In the genomic region with DNA sequence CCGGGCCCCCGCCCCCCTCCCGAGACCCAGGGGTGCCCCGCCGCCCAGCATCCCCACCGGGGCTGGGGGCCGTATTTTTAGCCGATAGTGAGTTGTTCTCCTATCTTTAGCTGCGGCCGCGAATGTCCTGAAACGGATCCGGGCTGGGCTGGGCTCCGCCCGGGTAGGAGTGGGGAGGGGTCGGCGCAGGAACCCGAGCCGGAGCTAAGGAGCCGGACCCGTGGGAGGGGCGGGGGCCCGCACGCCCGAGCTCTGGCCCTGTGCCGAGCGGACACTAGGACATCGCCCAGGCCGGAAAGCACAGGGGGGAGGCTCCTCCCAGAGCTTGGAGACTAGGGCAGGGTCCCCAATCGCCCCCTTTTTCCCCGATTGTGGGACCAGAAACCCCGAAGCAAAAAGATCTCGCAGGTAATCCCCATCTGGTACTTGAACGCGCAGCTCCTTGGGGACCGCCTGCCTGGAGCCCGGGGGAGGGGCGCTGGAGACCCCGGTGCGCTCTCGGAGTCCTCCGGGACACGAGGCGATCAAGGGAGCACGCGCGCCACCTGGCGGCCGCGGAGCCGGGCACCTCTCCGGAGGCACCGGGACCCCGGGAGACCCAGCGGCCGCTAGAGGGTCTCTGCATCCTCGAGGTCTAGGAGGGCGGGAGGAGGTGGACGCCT, we compare ENCODE assay signal across 8 cellular contexts. TPM values are rescaled to one million over a fixed set of nuclear protein-coding genes. Genes with fewer than 3 reads are reported as not detected.
DNase-seq lines count a peak whose midpoint lies in the region; ATAC-seq, FAIRE-seq and TF ChIP-seq lines count a peak whose summit lies in the region.

No MANE protein-coding gene starts in this region.

- peaks cover under 1% of the 10 kb centered on the region; the same call in 1 of the 2 replicates for H3K36me3 ChIP-seq in BJ (ENCODE audit: control insufficient read depth, insufficient read depth, low read length)
- no peaks in the 10 kb centered on the region for H3K36me3 ChIP-seq in GM12878 (ENCODE audit: control insufficient read depth in 2 of 2, insufficient read depth in 2 of 2, low read length in 1 of 2)
- H3K36me3 ChIP-seq in iPS DF 6.9 (ENCODE audit: control insufficient read depth, insufficient read depth, low read length): no peaks in the 10 kb centered on the region

- SMC1A ChIA-PET in GM12878 (lab: Charles Lee; ENCODE audit: uncharacterized antibody, unreplicated experiment): interaction anchor here (0.6 to 11.6 kb wide), 13 partner anchors 14 to 467 kb away, joined by 3 to 180 read pairs (median 4); no protein-coding TSS in a partner anchor

- RAD21 ChIA-PET in GM12878 (lab: Charles Lee; ENCODE audit: unreplicated experiment): interaction anchor here (0.8 to 7.9 kb wide), 23 partner anchors 11 to 536 kb away, joined by 3 to 254 read pairs (median 5); a partner anchor contains a TSS

- peak; percentile 67 for TF ChIP-seq RAD21 in GM12878 (IDR thresholded peaks at IDR 0.05; ENCODE audit: insufficient read depth, low read depth, low read length)

- no peak for TF ChIP-seq EP300 in GM12878 (IDR thresholded peaks at IDR 0.05; ENCODE audit: borderline replicate concordance in 1 of 2, control insufficient read depth in 1 of 2, low read depth in 2 of 2, low read length in 2 of 2)

- POLR2A ChIA-PET in BJ (lab: Charles Lee) (interaction anchor here (0.6 to 2.9 kb wide), 4 partner anchors 13 to 172 kb away, joined by 3 to 24 read pairs (median 3); no protein-coding TSS in a partner anchor), GM12878 (lab: Charles Lee) (interaction anchor here (0.5 to 3.1 kb wide), 8 partner anchors 14 to 300 kb away, joined by 3 to 29 read pairs (median 5); no protein-coding TSS in a partner anchor)

- no TSS peak for BruUV-seq in GM12878 (replicated peaks; lab: Mats Ljungman, UMichigan)

- CTCF ChIA-PET in BJ (lab: Yijun Ruan, JAX) (interaction anchor here (0.5 to 6.5 kb wide), 21 partner anchors 10 to 353 kb away, joined by 3 to 273 read pairs (median 5); a partner anchor contains a TSS), GM12878 (lab: Yijun Ruan, JAX) (interaction anchor here (0.7 to 15.4 kb wide), 40 partner anchors 10 to 1183 kb away, joined by 3 to 351 read pairs (median 5); a partner anchor contains a TSS)

- intact Hi-C loops in GM12878 (cut with micrococcal nuclease; ENCODE audit: unreplicated experiment): loop anchor here (1.0 to 5.0 kb wide), 4 partner anchors 40 to 197 kb away; no protein-coding TSS in a partner anchor

- DNase-seq in BJ (ENCODE audit: low read depth) (no peak), NCI-H1694 (lab: John Stamatoyannopoulos, UW) (peak; percentile 68), UCSD-AML1 (lab: John Stamatoyannopoulos, UW; ENCODE audit: unreplicated experiment) (peak; percentile 83), GM12878 (ENCODE audit: low read depth, low spot score) (no peak), iPS DF 6.9 (ENCODE audit: low read depth, low spot score) (peak; percentile 89), skeletal muscle cell (ENCODE audit: low read depth) (no peak)

- no peaks in the 10 kb centered on the region for H3K9me3 ChIP-seq in GM12878 (replicated peaks; ENCODE audit: control insufficient read depth, insufficient read depth, low read length)
- no peaks in the 10 kb centered on the region for H3K9me3 ChIP-seq in iPS DF 6.9 (ENCODE audit: control insufficient read depth, insufficient read depth, low read length)

- no peaks in the 10 kb centered on the region for H3K4me1 ChIP-seq in GM12878 (ENCODE audit: control insufficient read depth, insufficient read depth, low read length)
- peaks cover 7% of the 10 kb centered on the region for H3K4me1 ChIP-seq in iPS DF 6.9 (ENCODE audit: control insufficient read depth, insufficient read depth, low read length)

- H3K27ac ChIP-seq in GM12878 (ENCODE audit: control insufficient read depth, insufficient read depth): no peak overlapping the region
- H3K27ac ChIP-seq in iPS DF 6.9 (ENCODE audit: low read length): no peak overlapping the region

- FAIRE-seq in GM12878 (lab: Jason Lieb, UNC): no peak

- H3K9ac ChIP-seq in GM12878 (ENCODE audit: control insufficient read depth, insufficient read depth, low read length): peak overlapping the region; percentile 31; the same call in 1 of the 2 replicates

- in situ Hi-C loops in GM12878 (cut with MboI): no loop called here

- no peaks in the 10 kb centered on the region for H3K27me3 ChIP-seq in BJ (ENCODE audit: control insufficient read depth, insufficient read depth, low read length)
- peaks cover 0 to 1% of the 10 kb centered on the region in 2 experiments; a peak in 2 of 4 replicates for H3K27me3 ChIP-seq in GM12878 (replicated peaks in 1 of 2; ENCODE audit: control insufficient read depth in 2 of 2, insufficient read depth in 2 of 2, low read length in 1 of 2)
- peaks cover 3% of the 10 kb centered on the region; the same call in 1 of the 2 replicates for H3K27me3 ChIP-seq in iPS DF 6.9 (ENCODE audit: control insufficient read depth, insufficient read depth, low read length)

- TF ChIP-seq POLR2A in GM12878 (IDR thresholded peaks at IDR 0.05; ENCODE audit: low read depth, low read length): no peak

- H3K4me3 ChIP-seq in BJ (ENCODE audit: low read depth, low read length) (peak overlapping the region; percentile 94), GM12878 (peak overlapping the region; percentile 95), iPS DF 6.9 (ENCODE audit: low read length) (peak overlapping the region; percentile 81; the same call in 1 of the 2 replicates), skeletal muscle cell (ENCODE audit: low read depth, low read length) (peak overlapping the region; percentile 67)

- peak; percentile 93 for TF ChIP-seq CTCF in BJ (IDR thresholded peaks at IDR 0.05; ENCODE audit: insufficient read depth, low read depth, low read length)
- TF ChIP-seq CTCF in GM12878 (IDR thresholded peaks at IDR 0.05 in 2 of 3, conservative IDR thresholded peaks at IDR 0.05 in 1 of 3; ENCODE audit: control insufficient read depth in 2 of 3, extremely low read depth in 1 of 3, insufficient read depth in 1 of 3, low read depth in 3 of 3, low read length in 3 of 3): peak; percentile 92 to 96 (median 95)

- peak; percentile 7 for ATAC-seq in GM21619 (IDR thresholded peaks at IDR 0.05; ENCODE audit: unreplicated experiment)
- ATAC-seq in GM12878: peak; percentile 85
- no peak for ATAC-seq in HG02884 (IDR thresholded peaks at IDR 0.05; ENCODE audit: unreplicated experiment)

- no peaks in the 10 kb centered on the region for H3K79me2 ChIP-seq in GM12878 (ENCODE audit: control insufficient read depth, insufficient read depth, low read length)

- peak overlapping the region; percentile 80 for H3K4me2 ChIP-seq in GM12878 (ENCODE audit: control insufficient read depth, insufficient read depth)

- under 1% methylated on average over 51 of the region's 59 CpGs for WGBS in GM12878 (ENCODE audit: insufficient coverage, insufficient replicate concordance, low lambda C conversion rate, missing lambda C conversion rate)
- no CpG with 5 or more reads among the region's 59 CpGs for WGBS in iPS DF 6.9 (ENCODE audit: insufficient coverage, insufficient read length)

- H2AFZ ChIP-seq in GM12878 (ENCODE audit: control insufficient read depth, low read depth, low read length): peak overlapping the region; percentile 84

- no peaks in the 10 kb centered on the region for H4K20me1 ChIP-seq in GM12878 (ENCODE audit: control insufficient read depth, insufficient read depth)

RNA-seq across cellular contexts. Expression of a gene that starts 0.7 kb away (rescaled TPM):
- polyA plus RNA-seq in BJ (2011; rRNA removed) (11.7 and 23.2 TPM in 2 replicates), GM12878 (2011; rRNA removed) (0.03 TPM in 1 of 2 replicates, not detected in the other), GM12878 (2014; fragmentation: Illumina TruSeq; extraction: Trizol) (0.06 TPM in 1 of 2 replicates, not detected in the other), GM12878 (2014; fragmentation: Nextera tagmentation; extraction: Ambion mirVana) (under 1 TPM in 1 of 2 experiments, not detected in 1; 0.07 TPM), GM12878 (2014; rRNA removed) (0.12 and 0.41 TPM in 2 replicates), GM12878 (2016; fragmentation: Nextera tagmentation; extraction: Ambion mirVana) (under 1 TPM; 0.09 to 0.13 TPM)
- 32.1 and 35.5 TPM in 2 replicates for polyA minus RNA-seq in BJ (2011; rRNA and poly(A)+ RNA removed)
- 3.5 and 4.6 TPM in 2 replicates for total RNA-seq in GM12878 (2013; cell fraction: nucleolus; rRNA removed)
- total RNA-seq in GM12878 (2014; rRNA removed) (0.44 TPM in 1 of 2 replicates, not detected in the other), GM12878 (2014; rRNA removed; fragmentation: Illumina TruSeq; extraction: Trizol) (0.23 TPM in 1 of 2 replicates, not detected in the other), GM12878 (2021) (0.66 and 1.2 TPM in 2 replicates)
- 0.13 TPM for polyA plus RNA-seq in GM12878 (2011; ENCODE audit: low read depth)
- 0.08 TPM in 1 of 2 replicates, not detected in the other for polyA plus RNA-seq in GM12878 (2011; cell fraction: cytosol; rRNA removed)
- 0.41 and 0.58 TPM in 2 replicates for polyA plus RNA-seq in GM12878 (2011; cell fraction: nucleus; rRNA removed)
- 0.88 and 1.3 TPM in 2 replicates for polyA plus RNA-seq in GM12878 (2012)
- 0.46 TPM in 1 of 2 replicates, not detected in the other for polyA minus RNA-seq in GM12878 (2011; rRNA and poly(A)+ RNA removed)
- polyA minus RNA-seq in GM12878 (2011; cell fraction: cytosol; rRNA and poly(A)+ RNA removed): 0.53 TPM in 1 of 2 replicates, not detected in the other
- 0.12 TPM in 1 of 2 replicates, not detected in the other for polyA minus RNA-seq in GM12878 (2011; cell fraction: nucleus; rRNA and poly(A)+ RNA removed)

RNA-seq across cellular contexts. Expression of a gene that starts 18.3 kb away (rescaled TPM):
- polyA plus RNA-seq in BJ (2011; rRNA removed) (29.5 and 45.2 TPM in 2 replicates), GM12878 (2011; rRNA removed) (24.3 and 29.4 TPM in 2 replicates), GM12878 (2014; fragmentation: Illumina TruSeq; extraction: Trizol) (44.0 and 54.1 TPM in 2 replicates), GM12878 (2014; fragmentation: Nextera tagmentation; extraction: Ambion mirVana) (10 to 100 TPM; 14.7 to 15.0 TPM), GM12878 (2014; rRNA removed) (32.0 and 33.1 TPM in 2 replicates), GM12878 (2016; fragmentation: Nextera tagmentation; extraction: Ambion mirVana) (10 to 100 TPM; 56.8 to 60.0 TPM)
- 35.7 and 38.1 TPM in 2 replicates for polyA minus RNA-seq in BJ (2011; rRNA and poly(A)+ RNA removed)
- total RNA-seq in GM12878 (2013; cell fraction: nucleolus; rRNA removed): 54.0 and 61.9 TPM in 2 replicates
- total RNA-seq in GM12878 (2014; rRNA removed) (34.0 and 36.2 TPM in 2 replicates), GM12878 (2014; rRNA removed; fragmentation: Illumina TruSeq; extraction: Trizol) (27.5 and 27.9 TPM in 2 replicates), GM12878 (2021) (49.2 and 57.3 TPM in 2 replicates)
- polyA plus RNA-seq in GM12878 (2011; ENCODE audit: low read depth): 20.0 TPM
- polyA plus RNA-seq in GM12878 (2011; cell fraction: cytosol; rRNA removed): 40.3 and 53.9 TPM in 2 replicates
- 79.8 and 81.5 TPM in 2 replicates for polyA plus RNA-seq in GM12878 (2011; cell fraction: nucleus; rRNA removed)
- polyA plus RNA-seq in GM12878 (2012): 37.2 and 38.7 TPM in 2 replicates
- 28.1 and 45.1 TPM in 2 replicates for polyA minus RNA-seq in GM12878 (2011; rRNA and poly(A)+ RNA removed)
- polyA minus RNA-seq in GM12878 (2011; cell fraction: cytosol; rRNA and poly(A)+ RNA removed): 15.8 and 23.3 TPM in 2 replicates
- polyA minus RNA-seq in GM12878 (2011; cell fraction: nucleus; rRNA and poly(A)+ RNA removed): 19.9 and 34.4 TPM in 2 replicates

RNA-seq across cellular contexts. Expression of a gene that starts 39.2 kb away (rescaled TPM):
- polyA plus RNA-seq in BJ (2011; rRNA removed) (0.04 and 0.06 TPM in 2 replicates), GM12878 (2011; rRNA removed) (0.20 and 0.41 TPM in 2 replicates), GM12878 (2014; fragmentation: Illumina TruSeq; extraction: Trizol) (0.25 and 0.52 TPM in 2 replicates), GM12878 (2014; fragmentation: Nextera tagmentation; extraction: Ambion mirVana) (under 1 TPM; 0.13 TPM), GM12878 (2014; rRNA removed) (0.66 and 1.00 TPM in 2 replicates), GM12878 (2016; fragmentation: Nextera tagmentation; extraction: Ambion mirVana) (under 1 TPM; 0.64 to 0.95 TPM)
- polyA minus RNA-seq in BJ (2011; rRNA and poly(A)+ RNA removed): 0.14 TPM in 1 of 2 replicates, not detected in the other
- total RNA-seq in GM12878 (2013; cell fraction: nucleolus; rRNA removed): 0.79 and 1.3 TPM in 2 replicates
- total RNA-seq in GM12878 (2014; rRNA removed) (1.3 and 1.4 TPM in 2 replicates), GM12878 (2014; rRNA removed; fragmentation: Illumina TruSeq; extraction: Trizol) (0.18 and 0.49 TPM in 2 replicates), GM12878 (2021) (1.2 and 1.3 TPM in 2 replicates)
- 0.33 TPM for polyA plus RNA-seq in GM12878 (2011; ENCODE audit: low read depth)
- 0.37 and 0.59 TPM in 2 replicates for polyA plus RNA-seq in GM12878 (2011; cell fraction: cytosol; rRNA removed)
- polyA plus RNA-seq in GM12878 (2011; cell fraction: nucleus; rRNA removed): 0.96 and 1.4 TPM in 2 replicates
- polyA plus RNA-seq in GM12878 (2012): 0.50 and 0.94 TPM in 2 replicates
- polyA minus RNA-seq in GM12878 (2011; rRNA and poly(A)+ RNA removed): 0.44 and 0.82 TPM in 2 replicates
- not detected in 2 replicates for polyA minus RNA-seq in GM12878 (2011; cell fraction: cytosol; rRNA and poly(A)+ RNA removed)
- 0.24 and 0.67 TPM in 2 replicates for polyA minus RNA-seq in GM12878 (2011; cell fraction: nucleus; rRNA and poly(A)+ RNA removed)

RNA-seq across cellular contexts. Expression of a gene that starts 53.6 kb away (rescaled TPM):
- 11.8 and 14.5 TPM in 2 replicates for polyA plus RNA-seq in BJ (2011; rRNA removed)
- polyA minus RNA-seq in BJ (2011; rRNA and poly(A)+ RNA removed): 11.2 and 16.9 TPM in 2 replicates
- total RNA-seq in GM12878 (2013; cell fraction: nucleolus; rRNA removed): 81.0 and 93.1 TPM in 2 replicates
- total RNA-seq in GM12878 (2014; rRNA removed): 53.8 and 56.5 TPM in 2 replicates
- 53.4 and 55.5 TPM in 2 replicates for total RNA-seq in GM12878 (2014; rRNA removed; fragmentation: Illumina TruSeq; extraction: Trizol)
- 46.2 and 49.5 TPM in 2 replicates for total RNA-seq in GM12878 (2021)
- 11.7 TPM for polyA plus RNA-seq in GM12878 (2011; ENCODE audit: low read depth)
- 75.3 and 93.0 TPM in 2 replicates for polyA plus RNA-seq in GM12878 (2011; rRNA removed)
- 76.4 and 81.2 TPM in 2 replicates for polyA plus RNA-seq in GM12878 (2011; cell fraction: cytosol; rRNA removed)
- 87.8 and 107 TPM in 2 replicates for polyA plus RNA-seq in GM12878 (2011; cell fraction: nucleus; rRNA removed)
- polyA plus RNA-seq in GM12878 (2012): 22.4 and 27.2 TPM in 2 replicates
- 121 and 146 TPM in 2 replicates for polyA plus RNA-seq in GM12878 (2014; fragmentation: Illumina TruSeq; extraction: Trizol)
- polyA plus RNA-seq in GM12878 (2014; fragmentation: Nextera tagmentation; extraction: Ambion mirVana): 1 to 10 TPM; 4.2 to 8.7 TPM
- polyA plus RNA-seq in GM12878 (2014; rRNA removed): 55.8 and 56.3 TPM in 2 replicates
- polyA plus RNA-seq in GM12878 (2016; fragmentation: Nextera tagmentation; extraction: Ambion mirVana): 100 to 1,000 TPM; 112 to 115 TPM
- 89.5 and 104 TPM in 2 replicates for polyA minus RNA-seq in GM12878 (2011; rRNA and poly(A)+ RNA removed)
- 20.0 and 23.6 TPM in 2 replicates for polyA minus RNA-seq in GM12878 (2011; cell fraction: cytosol; rRNA and poly(A)+ RNA removed)
- polyA minus RNA-seq in GM12878 (2011; cell fraction: nucleus; rRNA and poly(A)+ RNA removed): 37.4 and 51.2 TPM in 2 replicates

Comparison
In these comparisons a context has a peak if more than half of its experiments do, and no peak if none do; other contexts are left out.
1. DNase-seq: peak in NCI-H1694 (single experiment), UCSD-AML1 (single experiment) and iPS DF 6.9 (single experiment); none in BJ (single experiment), GM12878 (single experiment) and skeletal muscle cell (single experiment).
2. Peak in every context shown above with its lines, with median percentiles within 50 percentile points of each other: H3K4me3 ChIP-seq.